Comparison of ENCODE assay signal across 8 cellular contexts in the genomic region with DNA sequence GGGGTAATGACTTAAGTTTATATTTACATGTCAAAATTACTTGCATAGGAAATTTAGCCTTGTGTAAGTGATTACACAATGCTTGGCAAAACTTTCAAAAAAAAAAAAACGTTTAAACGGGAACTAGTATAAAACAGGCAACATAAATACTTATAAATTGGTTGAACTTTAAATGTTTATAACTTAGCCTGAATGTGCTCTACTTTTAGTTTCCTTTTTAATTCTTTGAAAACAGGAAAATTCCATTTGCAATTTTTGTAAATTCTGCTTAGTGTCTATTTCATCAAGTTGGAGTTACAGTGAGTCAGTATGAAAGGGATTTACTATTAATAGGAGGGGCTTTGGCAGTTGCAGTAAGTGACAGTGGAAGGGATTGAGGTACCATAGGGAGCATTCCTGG. TPM values are rescaled to one million over a fixed set of nuclear protein-coding genes. Genes with fewer than 3 reads are reported as not detected.
DNase-seq lines count a peak whose midpoint lies in the region; ATAC-seq and TF ChIP-seq lines count a peak whose summit lies in the region.

No MANE protein-coding gene starts in this region.

- TF ChIP-seq CTCF in upper lobe of right lung (IDR thresholded peaks at IDR 0.05), result no peak

- H3K4me3 Mint-ChIP-seq in activated naive CD4-positive, alpha-beta T cell treated with anti-CD3 and anti-CD28 coated beads, Interleukin-2, amount 50 U/mL, for 24 hours, result peak overlapping the region; percentile 99
- H3K4me3 Mint-ChIP-seq in activated naive CD8-positive, alpha-beta T cell treated with anti-CD3 and anti-CD28 coated beads for 36 hours, result peak overlapping the region; percentile 97

- peak overlapping the region; percentile 99 for H3K27ac Mint-ChIP-seq in activated naive CD4-positive, alpha-beta T cell treated with anti-CD3 and anti-CD28 coated beads, Interleukin-2, amount 50 U/mL, for 24 hours
- H3K27ac Mint-ChIP-seq in activated naive CD8-positive, alpha-beta T cell treated with anti-CD3 and anti-CD28 coated beads for 36 hours, result peak overlapping the region; percentile 100

- intact Hi-C loops in upper lobe of right lung (cut with DNase I), result no loop called here

- no peaks in the 10 kb centered on the region for H3K9me3 ChIP-seq in upper lobe of right lung

- no peak overlapping the region for H3K27ac ChIP-seq in upper lobe of right lung

- peaks cover 55% of the 10 kb centered on the region for H3K4me1 Mint-ChIP-seq in activated naive CD4-positive, alpha-beta T cell treated with anti-CD3 and anti-CD28 coated beads, Interleukin-2, amount 50 U/mL, for 24 hours
- H3K4me1 Mint-ChIP-seq in activated naive CD8-positive, alpha-beta T cell treated with anti-CD3 and anti-CD28 coated beads for 36 hours, result peaks cover 27% of the 10 kb centered on the region

- peaks cover 6% of the 10 kb centered on the region for H3K4me1 ChIP-seq in upper lobe of right lung

- H3K27me3 Mint-ChIP-seq in activated naive CD4-positive, alpha-beta T cell treated with anti-CD3 and anti-CD28 coated beads, Interleukin-2, amount 50 U/mL, for 24 hours, result no peaks in the 10 kb centered on the region
- peaks cover 5% of the 10 kb centered on the region for H3K27me3 Mint-ChIP-seq in activated naive CD8-positive, alpha-beta T cell treated with anti-CD3 and anti-CD28 coated beads for 36 hours

- H3K36me3 Mint-ChIP-seq in activated naive CD4-positive, alpha-beta T cell treated with anti-CD3 and anti-CD28 coated beads, Interleukin-2, amount 50 U/mL, for 24 hours, result no peaks in the 10 kb centered on the region
- H3K36me3 Mint-ChIP-seq in activated naive CD8-positive, alpha-beta T cell treated with anti-CD3 and anti-CD28 coated beads for 36 hours, result peaks cover 31% of the 10 kb centered on the region

- H3K4me3 ChIP-seq in upper lobe of right lung, result peak overlapping the region; percentile 69

- no peaks in the 10 kb centered on the region for H3K36me3 ChIP-seq in upper lobe of right lung

- ATAC-seq in upper lobe of right lung (no peak), GM19452 (IDR thresholded peaks at IDR 0.05; ENCODE audit: unreplicated experiment) (no peak)

- H3K9me3 Mint-ChIP-seq in activated naive CD4-positive, alpha-beta T cell treated with anti-CD3 and anti-CD28 coated beads, Interleukin-2, amount 50 U/mL, for 24 hours, result no peaks in the 10 kb centered on the region
- H3K9me3 Mint-ChIP-seq in activated naive CD8-positive, alpha-beta T cell treated with anti-CD3 and anti-CD28 coated beads for 36 hours, result no peaks in the 10 kb centered on the region

- no peaks in the 10 kb centered on the region for H3K27me3 ChIP-seq in upper lobe of right lung

- DNase-seq in activated naive CD4-positive, alpha-beta T cell treated with Interleukin-2 at 50 U/mL for 16 hours, result no peak
- no peak for DNase-seq in activated naive CD8-positive, alpha-beta T cell treated with anti-CD3 and anti-CD28 coated beads for 36 hours
- DNase-seq in iris pigment epithelial cell (ENCODE audit: low read depth), result peak; percentile 50
- no peak for DNase-seq in upper lobe of right lung
- no peak for DNase-seq in central memory CD4-positive, alpha-beta T cell
- no peak for DNase-seq in activated gamma-delta T cell treated with Interleukin-2 at 50 U/mL for 16 hours

RNA-seq across cellular contexts. Expression of a gene that starts 2.6 kb away (rescaled TPM):
- 100 to 1,000 TPM; 109 to 112 TPM for total RNA-seq in activated naive CD8-positive, alpha-beta T cell treated with anti-CD3 and anti-CD28 coated beads for 36 hours
- total RNA-seq in upper lobe of right lung, result 71.4 TPM
